In genomic region chr2:22536131-22536530, GRCh38 we compare ENCODE assay signal across 26 cellular contexts.
DNase-seq lines count a peak whose midpoint lies in the region; ATAC-seq, FAIRE-seq and TF ChIP-seq lines count a peak whose summit lies in the region.
"Had no signal": no experiment of that assay in that cellular context is flagged by ENCODE, and none has a peak within 500 bp of the region (broad histone marks: within the 10 kb centered on the region; RNA-seq: fewer than 3 reads in every experiment).

No MANE protein-coding gene starts in this region.

- dilution Hi-C loops in keratinocyte (cut with MboI; ENCODE audit: extremely low pct_ligation_motif_present, low sequenced_read_pairs) = no loop called here

- intact Hi-C loops in psoas muscle (cut with DNase I) = no loop called here

- H3K36me3 ChIP-seq in keratinocyte (ENCODE audit: control insufficient read depth in 2 of 2, extremely low read depth in 1 of 2, insufficient read depth in 2 of 2, low read length in 2 of 2) (no peaks in the 10 kb centered on the region), psoas muscle (ENCODE audit: insufficient read depth in 1 of 2, low read depth in 1 of 2) (no peaks in the 10 kb centered on the region)
- H3K36me3 ChIP-seq: BLaER1 treated with 17β-estradiol and CSF1 and Interleukin-3, amounts not matched to agents 10 nM and 100 nM; right atrium auricular region had no signal

- H3K4me2 ChIP-seq in keratinocyte (ENCODE audit: control insufficient read depth, extremely low read depth, insufficient read depth, low read depth, low read length) = no peak overlapping the region
- H3K4me2 ChIP-seq: BLaER1 treated with 17β-estradiol and CSF1 and Interleukin-3, amounts not matched to agents 10 nM and 100 nM had no signal

- H3K4me1 ChIP-seq in keratinocyte (ENCODE audit: control insufficient read depth, extremely low read depth, insufficient read depth, low read length) (no peaks in the 10 kb centered on the region), psoas muscle (no peaks in the 10 kb centered on the region)
- H3K4me1 ChIP-seq: BLaER1 treated with 17β-estradiol and CSF1 and Interleukin-3, amounts not matched to agents 10 nM and 100 nM; Caco-2; right atrium auricular region had no signal

- no peaks in the 10 kb centered on the region for H4K20me1 ChIP-seq in keratinocyte (ENCODE audit: control insufficient read depth, extremely low read depth, insufficient read depth, low read length)
- H4K20me1 ChIP-seq: BLaER1 treated with 17β-estradiol and CSF1 and Interleukin-3, amounts not matched to agents 10 nM and 100 nM had no signal

- H3K9me3 ChIP-seq in keratinocyte (ENCODE audit: control insufficient read depth, low read depth, low read length) = no peaks in the 10 kb centered on the region
- no peaks in the 10 kb centered on the region for H3K9me3 ChIP-seq in psoas muscle
- H3K9me3 ChIP-seq: Caco-2, right atrium auricular region had no signal

- H3K27ac ChIP-seq in keratinocyte (ENCODE audit: control insufficient read depth, insufficient read depth, low read length) = no peak overlapping the region
- no peak overlapping the region for H3K27ac ChIP-seq in psoas muscle
- H3K27ac ChIP-seq: BLaER1 treated with 17β-estradiol and CSF1 and Interleukin-3, amounts not matched to agents 10 nM and 100 nM; right atrium auricular region had no signal

- H3K4me3 ChIP-seq in keratinocyte (ENCODE audit: control insufficient read depth in 2 of 3, extremely low read depth in 1 of 3, insufficient read depth in 2 of 3, low read depth in 1 of 3, low read length in 3 of 3) (no peak overlapping the region), psoas muscle (no peak overlapping the region)
- H3K4me3 ChIP-seq: BLaER1 treated with 17β-estradiol and CSF1 and Interleukin-3, amounts not matched to agents 10 nM and 100 nM; right atrium auricular region had no signal

- DNase-seq in COLO829 (ENCODE audit: low spot score) (peak; percentile 13), HT-29 (ENCODE audit: low spot score) (peak; percentile 2), SW480 (ENCODE audit: low spot score) (peak; percentile 15), keratinocyte (ENCODE audit: low read depth, low spot score) (peak; percentile 21), NCI-H146 (lab: John Stamatoyannopoulos, UW) (no peak), psoas muscle (no peak)
- DNase-seq: activated CD4-positive, alpha-beta memory T cell treated with anti-CD3 and anti-CD28 coated beads for 36 hours; anterior cingulate cortex; Caco-2; central memory CD4-positive, alpha-beta T cell; dermis blood vessel endothelial cell; KBM-7; midbrain; natural killer cell; NCI-H187 treated with DMSO at 0.1 percent for 48 hours; NCI-H2227 treated with DMSO at 0.1 percent for 48 hours; NCI-H774; Right ventricle myocardium superior; stimulated activated CD4-positive, alpha-beta T cell treated with anti-CD3 and anti-CD28 coated beads, Interleukin-4, amount 100 ng/mL, for 4 hours; stimulated activated naive CD8-positive, alpha-beta T cell treated with anti-CD3 and anti-CD28 coated beads, Interleukin-15, Interleukin-2, amounts not matched to agents 100 U/mL and 50 U/mL, for 24 hours had no signal

- no peaks in the 10 kb centered on the region for H3K9me1 ChIP-seq in keratinocyte (ENCODE audit: control insufficient read depth, extremely low read depth, insufficient read depth, low read length)

- H3K27me3 ChIP-seq in keratinocyte (ENCODE audit: control insufficient read depth, extremely low read depth, insufficient read depth, low read length) = no peaks in the 10 kb centered on the region
- no peaks in the 10 kb centered on the region for H3K27me3 ChIP-seq in psoas muscle (ENCODE audit: insufficient read depth in 3 of 3, low read length in 2 of 3)
- H3K27me3 ChIP-seq: BLaER1 treated with 17β-estradiol and CSF1 and Interleukin-3, amounts not matched to agents 10 nM and 100 nM; right atrium auricular region had no signal

- 70 to 78% (median 73%) methylated on average over 2 of the region's 2 CpGs for WGBS in psoas muscle, 3 donors

- no peak overlapping the region for H2AFZ ChIP-seq in keratinocyte (ENCODE audit: control insufficient read depth, low read length)

- TF ChIP-seq CTCF in keratinocyte (optimal IDR thresholded peaks at IDR 0.05 in 1 of 3, IDR thresholded peaks at IDR 0.05 in 1 of 3, conservative IDR thresholded peaks at IDR 0.05 in 1 of 3; ENCODE audit: extremely low read depth in 1 of 3, insufficient read depth in 2 of 3, low read length in 3 of 3) (no peak), psoas muscle (IDR thresholded peaks at IDR 0.05) (no peak)

- no peak for FAIRE-seq in keratinocyte (lab: Jason Lieb, UNC)

- no peak for ATAC-seq in activated CD4-positive, CD25-positive, alpha-beta regulatory T cell treated with anti-CD3 and anti-CD28 coated beads, Interleukin-2, amount 50 U/mL, for 24 hours
- ATAC-seq in HG02642 (IDR thresholded peaks at IDR 0.05; ENCODE audit: poor library complexity, unreplicated experiment) (no peak), psoas muscle (no peak)
- ATAC-seq: activated naive CD4-positive, alpha-beta T cell treated with anti-CD3 and anti-CD28 coated beads, Interleukin-2, amount 50 U/mL, for 72 hours; HCT116; natural killer cell; stimulated activated naive CD8-positive, alpha-beta T cell treated with anti-CD3 and anti-CD28 coated beads, Interleukin-15, Interleukin-2, amounts not matched to agents 100 U/mL and 50 U/mL, for 24 hours had no signal

- no peak overlapping the region for H3K9ac ChIP-seq in keratinocyte (ENCODE audit: control insufficient read depth, extremely low read depth, insufficient read depth, low read length)
- H3K9ac ChIP-seq: BLaER1 treated with 17β-estradiol and CSF1 and Interleukin-3, amounts not matched to agents 10 nM and 100 nM had no signal

- no peaks in the 10 kb centered on the region for H3K79me2 ChIP-seq in keratinocyte (ENCODE audit: control insufficient read depth, insufficient read depth, low read length)

Comparison
In these comparisons a context has a peak if more than half of its experiments do, and no peak if none do; other contexts are left out.
1. DNase-seq: peak in COLO829 (single experiment), HT-29 (single experiment), SW480 (single experiment) and keratinocyte (single experiment); none in NCI-H146 (single experiment) and psoas muscle (0 of 2).